Comparison of ENCODE assay signal across 12 cellular contexts in genomic region chr6:51675551-51676275, GRCh38.
"Had no signal": no experiment of that assay in that cellular context is flagged by ENCODE, and none has a peak within 500 bp of the region (broad histone marks: within the 10 kb centered on the region; RNA-seq: fewer than 3 reads in every experiment).

No MANE protein-coding gene starts in this region.

- ATAC-seq: activated CD4-positive, CD25-positive, alpha-beta regulatory T cell treated with anti-CD3 and anti-CD28 coated beads, Interleukin-2, amount 50 U/mL, for 24 hours; naive thymus-derived CD8-positive, alpha-beta T cell had no signal

- H3K27ac Mint-ChIP-seq: activated naive CD4-positive, alpha-beta T cell treated with anti-CD3 and anti-CD28 coated beads, Interleukin-2, amount 50 U/mL, for 24 hours; naive thymus-derived CD8-positive, alpha-beta T cell had no signal

- H3K27me3 Mint-ChIP-seq: activated naive CD4-positive, alpha-beta T cell treated with anti-CD3 and anti-CD28 coated beads, Interleukin-2, amount 50 U/mL, for 24 hours; central memory CD8-positive, alpha-beta T cell had no signal

- DNase-seq: activated T-cell treated with anti-CD3 and anti-CD28 coated beads, Interleukin-2, amount 50 U/mL, for 1 hour; erythroblast; hypothalamus; mammary epithelial cell; naive thymus-derived CD8-positive, alpha-beta T cell; nucleus accumbens; stimulated activated CD4-positive, alpha-beta T cell treated with anti-CD3 and anti-CD28 coated beads, Interleukin-12 subunit alpha, Interleukin-12 subunit beta, amount 100 ng/mL, for 4 hours; stimulated activated naive CD4-positive, alpha-beta T cell treated with Interleukin-2 at 50 U/mL for 16 hours; trophoblast cell had no signal

- H3K36me3 Mint-ChIP-seq: activated naive CD4-positive, alpha-beta T cell treated with anti-CD3 and anti-CD28 coated beads, Interleukin-2, amount 50 U/mL, for 24 hours had no signal

- H3K4me1 Mint-ChIP-seq: activated naive CD4-positive, alpha-beta T cell treated with anti-CD3 and anti-CD28 coated beads, Interleukin-2, amount 50 U/mL, for 24 hours; central memory CD8-positive, alpha-beta T cell; naive thymus-derived CD8-positive, alpha-beta T cell had no signal

- H3K4me3 Mint-ChIP-seq: activated naive CD4-positive, alpha-beta T cell treated with anti-CD3 and anti-CD28 coated beads, Interleukin-2, amount 50 U/mL, for 24 hours; central memory CD8-positive, alpha-beta T cell; naive thymus-derived CD8-positive, alpha-beta T cell had no signal
